24 cellular contexts compared by ENCODE assay signal in genomic region chr3:18738393-18739097, GRCh38.
A peak's percentile ranks its signal among the peaks of the same experiment; 100 is the strongest.
DNase-seq lines count a peak whose midpoint lies in the region; ATAC-seq, FAIRE-seq and TF ChIP-seq lines count a peak whose summit lies in the region.
"Had no signal": no experiment of that assay in that cellular context is flagged by ENCODE, and none has a peak within 500 bp of the region (broad histone marks: within the 10 kb centered on the region; RNA-seq: fewer than 3 reads in every experiment).

No MANE protein-coding gene starts in this region.

- DNase-seq in activated CD8-positive, alpha-beta memory T cell treated with anti-CD3 and anti-CD28 coated beads, Interleukin-2, amount 10 ng/mL, durations not matched to agents 7 days and 5 days, result no peak
- no peak for DNase-seq in activated CD8-positive, alpha-beta memory T cell treated with anti-CD3 and anti-CD28 coated beads, Interleukin-2, amount 50 U/mL, for 4 hours
- DNase-seq in OCI-LY7 (ENCODE audit: low spot score), result no peak
- DNase-seq in activated naive CD4-positive, alpha-beta T cell treated with anti-CD3 and anti-CD28 coated beads, Interleukin-2, amount 50 U/mL, for 72 hours (ENCODE audit: low spot score in 2 of 2), result no peak
- no peak for DNase-seq in stimulated activated effector memory CD8-positive, alpha-beta T cell treated with anti-CD3 and anti-CD28 coated beads, Interleukin-12 subunit alpha, Interleukin-12 subunit beta, amount 100 ng/mL, for 72 hours (ENCODE audit: low spot score in 2 of 2)
- no peak for DNase-seq in frontal cortex (ENCODE audit: low spot score in 2 of 2)
- DNase-seq in D721Med (ENCODE audit: insufficient read length, low spot score), result no peak
- DNase-seq in HTR-8/SVneo (ENCODE audit: insufficient read length, low spot score), result no peak
- DNase-seq: GOT3; lower lobe of right lung; NCI-H1048; NCI-H1930; NCI-H226; NCI-H82; nucleus accumbens; small intestine; stimulated activated CD4-positive, alpha-beta T cell treated with anti-CD3 and anti-CD28 coated beads, Interleukin-2, amount 100 ng/mL, for 48 hours; trophoblast cell had no signal

- H3K27ac Mint-ChIP-seq in activated CD8-positive, alpha-beta memory T cell treated with anti-CD3 and anti-CD28 coated beads, Interleukin-2, amount 10 ng/mL, durations not matched to agents 7 days and 5 days, result peak overlapping the region; percentile 98
- peak overlapping the region; percentile 99 to 100 for H3K27ac Mint-ChIP-seq in activated naive CD4-positive, alpha-beta T cell treated with anti-CD3 and anti-CD28 coated beads, Interleukin-2, amount 50 U/mL, for 72 hours
- H3K27ac Mint-ChIP-seq in stimulated activated effector memory CD8-positive, alpha-beta T cell treated with anti-CD3 and anti-CD28 coated beads, Interleukin-12 subunit alpha, Interleukin-12 subunit beta, amount 100 ng/mL, for 72 hours, result peak overlapping the region; percentile 92

- peak overlapping the region; percentile 28; the same call in 1 of the 2 replicates for H2AFZ ChIP-seq in OCI-LY7 (ENCODE audit: low read length)

- BruUV-seq in OCI-LY7 (replicated peaks; lab: Mats Ljungman, UMichigan), result no TSS peak

- POLR2A ChIA-PET in OCI-LY7 (lab: Charles Lee), result interaction anchor here (0.6 to 3.7 kb wide), 7 partner anchors 8 to 446 kb away, joined by 3 to 27 read pairs (median 3); no protein-coding TSS in a partner anchor

- no peaks in the 10 kb centered on the region for H3K9me3 ChIP-seq in OCI-LY7 (ENCODE audit: low read length)
- H3K9me3 ChIP-seq: lower lobe of right lung had no signal

- H3K27ac ChIP-seq in OCI-LY7 (ENCODE audit: low read depth, low read length, poor library complexity, severe bottlenecking), result no peak overlapping the region
- H3K27ac ChIP-seq: coronary artery, lower lobe of right lung had no signal

- no peaks in the 10 kb centered on the region for H3K36me3 ChIP-seq in OCI-LY7 (ENCODE audit: insufficient read depth, low read length)
- H3K36me3 ChIP-seq: lower lobe of right lung had no signal

- FAIRE-seq in frontal cortex (lab: Jason Lieb, UNC) (no peak), D721Med (lab: Jason Lieb, UNC) (no peak), HTR-8/SVneo (lab: Jason Lieb, UNC) (no peak)
- FAIRE-seq: A204.1, bronchial epithelial cell, endometrium, HepG2, small intestine had no signal

- TF ChIP-seq CTCF in OCI-LY7 (conservative IDR thresholded peaks at IDR 0.05; ENCODE audit: low read length), result no peak
- no peak for TF ChIP-seq CTCF in D721Med (IDR thresholded peaks at IDR 0.05; ENCODE audit: insufficient read depth, missing control alignments)

- H3K9me3 Mint-ChIP-seq in activated CD8-positive, alpha-beta memory T cell treated with anti-CD3 and anti-CD28 coated beads, Interleukin-2, amount 10 ng/mL, durations not matched to agents 7 days and 5 days (ENCODE audit: low read depth), result no peaks in the 10 kb centered on the region
- H3K9me3 Mint-ChIP-seq in activated naive CD4-positive, alpha-beta T cell treated with anti-CD3 and anti-CD28 coated beads, Interleukin-2, amount 50 U/mL, for 72 hours, result peaks cover 8 to 10% of the 10 kb centered on the region in 2 donors
- H3K9me3 Mint-ChIP-seq in stimulated activated effector memory CD8-positive, alpha-beta T cell treated with anti-CD3 and anti-CD28 coated beads, Interleukin-12 subunit alpha, Interleukin-12 subunit beta, amount 100 ng/mL, for 72 hours, result peaks cover 4% of the 10 kb centered on the region

- ATAC-seq in activated CD8-positive, alpha-beta memory T cell treated with anti-CD3 and anti-CD28 coated beads, Interleukin-2, amount 10 ng/mL, durations not matched to agents 7 days and 5 days, result no peak
- peak; percentile 26 to 35 for ATAC-seq in activated naive CD4-positive, alpha-beta T cell treated with anti-CD3 and anti-CD28 coated beads, Interleukin-2, amount 50 U/mL, for 72 hours
- ATAC-seq in stimulated activated effector memory CD8-positive, alpha-beta T cell treated with anti-CD3 and anti-CD28 coated beads, Interleukin-12 subunit alpha, Interleukin-12 subunit beta, amount 100 ng/mL, for 72 hours, result peak; percentile 1
- ATAC-seq: HepG2, lower lobe of right lung, Right ventricle myocardium inferior had no signal

- H3K4me3 Mint-ChIP-seq in activated CD8-positive, alpha-beta memory T cell treated with anti-CD3 and anti-CD28 coated beads, Interleukin-2, amount 10 ng/mL, durations not matched to agents 7 days and 5 days, result no peak overlapping the region
- peak overlapping the region; percentile 51 for H3K4me3 Mint-ChIP-seq in stimulated activated effector memory CD8-positive, alpha-beta T cell treated with anti-CD3 and anti-CD28 coated beads, Interleukin-12 subunit alpha, Interleukin-12 subunit beta, amount 100 ng/mL, for 72 hours

- H3K27me3 Mint-ChIP-seq in activated CD8-positive, alpha-beta memory T cell treated with anti-CD3 and anti-CD28 coated beads, Interleukin-2, amount 10 ng/mL, durations not matched to agents 7 days and 5 days, result no peaks in the 10 kb centered on the region

- H3K4me1 ChIP-seq in OCI-LY7 (ENCODE audit: insufficient read depth, low read length, poor library complexity, severe bottlenecking), result peaks cover 50% of the 10 kb centered on the region

- H3K79me2 ChIP-seq in OCI-LY7 (ENCODE audit: insufficient read depth, low read depth, low read length), result no peaks in the 10 kb centered on the region

- H3K4me1 Mint-ChIP-seq in activated CD8-positive, alpha-beta memory T cell treated with anti-CD3 and anti-CD28 coated beads, Interleukin-2, amount 10 ng/mL, durations not matched to agents 7 days and 5 days, result peaks cover 72% of the 10 kb centered on the region
- peaks cover 79% of the 10 kb centered on the region for H3K4me1 Mint-ChIP-seq in stimulated activated effector memory CD8-positive, alpha-beta T cell treated with anti-CD3 and anti-CD28 coated beads, Interleukin-12 subunit alpha, Interleukin-12 subunit beta, amount 100 ng/mL, for 72 hours

- peaks cover 30% of the 10 kb centered on the region for H3K36me3 Mint-ChIP-seq in activated CD8-positive, alpha-beta memory T cell treated with anti-CD3 and anti-CD28 coated beads, Interleukin-2, amount 10 ng/mL, durations not matched to agents 7 days and 5 days
- H3K36me3 Mint-ChIP-seq in activated naive CD4-positive, alpha-beta T cell treated with anti-CD3 and anti-CD28 coated beads, Interleukin-2, amount 50 U/mL, for 72 hours, result peaks cover 16 to 42% of the 10 kb centered on the region in 2 donors
- H3K36me3 Mint-ChIP-seq in stimulated activated effector memory CD8-positive, alpha-beta T cell treated with anti-CD3 and anti-CD28 coated beads, Interleukin-12 subunit alpha, Interleukin-12 subunit beta, amount 100 ng/mL, for 72 hours, result peaks cover 45% of the 10 kb centered on the region

- intact Hi-C loops in OCI-LY7 (cut with micrococcal nuclease; ENCODE audit: unreplicated experiment), result no loop called here

- no peak overlapping the region for H3K4me2 ChIP-seq in OCI-LY7 (ENCODE audit: low read length)

- no peak overlapping the region for H3K4me3 ChIP-seq in OCI-LY7 (ENCODE audit: low read depth, low read length, poor library complexity, severe bottlenecking)
- H3K4me3 ChIP-seq: coronary artery, lower lobe of right lung had no signal

- CTCF ChIA-PET in activated CD8-positive, alpha-beta memory T cell treated with anti-CD3 and anti-CD28 coated beads, Interleukin-2, amount 10 ng/mL, durations not matched to agents 7 days and 5 days (lab: Charles Lee), result interaction anchor here (0.7 to 9.5 kb wide), 5 partner anchors 8 to 179 kb away, joined by 3 to 56 read pairs (median 6); no protein-coding TSS in a partner anchor
- CTCF ChIA-PET in OCI-LY7 (lab: Charles Lee; ENCODE audit: unreplicated experiment), result interaction anchor here (1.4 kb wide), 1 partner anchor 179 kb away, joined by 4 read pairs; no protein-coding TSS in a partner anchor

- no peaks in the 10 kb centered on the region for H4K20me1 ChIP-seq in OCI-LY7 (ENCODE audit: insufficient read depth, low read length)

- no peaks in the 10 kb centered on the region for H3K9me2 ChIP-seq in OCI-LY7 (ENCODE audit: insufficient read depth, low read length)
